16 cellular contexts compared by ENCODE assay signal in the genomic region with DNA sequence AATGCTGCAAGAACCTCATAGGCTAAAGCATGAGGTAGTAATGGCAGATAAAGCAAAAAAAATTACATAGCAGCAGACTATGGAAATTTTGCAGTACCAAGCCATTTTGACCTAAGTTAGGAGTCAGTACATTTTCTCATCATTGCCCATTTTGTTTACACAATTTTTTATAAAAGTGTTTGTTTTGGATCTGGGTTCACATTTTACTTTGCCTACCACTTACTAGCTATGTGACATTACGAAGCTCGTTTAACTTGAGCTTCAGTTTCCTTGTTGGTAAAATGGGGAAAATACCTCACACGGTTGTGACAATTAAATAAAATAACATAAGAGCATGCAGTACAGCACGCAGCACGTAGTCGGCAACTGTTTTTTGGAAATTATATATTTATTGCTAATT.
"Had no signal": no experiment of that assay in that cellular context is flagged by ENCODE, and none has a peak within 500 bp of the region (broad histone marks: within the 10 kb centered on the region; RNA-seq: fewer than 3 reads in every experiment).

No MANE protein-coding gene starts in this region.

- H3K4me3 ChIP-seq: heart left ventricle, right atrium auricular region, sigmoid colon, skin epidermis, stomach, thoracic aorta, transverse colon had no signal

- H3K27me3 ChIP-seq: heart left ventricle, right atrium auricular region, sigmoid colon, stomach, transverse colon had no signal

- ATAC-seq: heart left ventricle had no signal

- H3K9me3 ChIP-seq: heart left ventricle, right atrium auricular region, sigmoid colon, stomach, thoracic aorta, transverse colon had no signal

- H3K27ac ChIP-seq: heart left ventricle, right atrium auricular region, sigmoid colon, skin epidermis, stomach, transverse colon had no signal

- H3K9me3 Mint-ChIP-seq: endodermal cell, mesothelial cell of epicardium had no signal

- H3K27ac Mint-ChIP-seq: endodermal cell, mesothelial cell of epicardium had no signal

- H3K4me3 Mint-ChIP-seq: endodermal cell, mesothelial cell of epicardium had no signal

- H3K36me3 ChIP-seq: thoracic aorta had no signal

- H3K4me1 ChIP-seq: right atrium auricular region, sigmoid colon, transverse colon had no signal

- DNase-seq: cerebellar nuclear complex; dermis blood vessel endothelial cell; effector CD4-positive, alpha-beta T cell; endodermal cell; heart left ventricle; hippocampal formation; kidney glomerular epithelial cell; sigmoid colon; stimulated activated naive CD4-positive, alpha-beta T cell; stomach; substantia nigra; transverse colon had no signal
